In genomic region chr12:10572021-10572490, GRCh38 we compare ENCODE assay signal across 8 cellular contexts. TPM values are rescaled to one million over a fixed set of nuclear protein-coding genes. Genes with fewer than 3 reads are reported as not detected.
DNase-seq lines count a peak whose midpoint lies in the region; TF ChIP-seq lines count a peak whose summit lies in the region.
"Not testable (repeated sequence)": the region's sequence is repeated elsewhere in the genome, so short reads cannot be mapped to it uniquely, and the experiment has no call there.

No MANE protein-coding gene starts in this region.

- not testable (repeated sequence) for H3K4me3 ChIP-seq in AG04450 (ENCODE audit: low read depth, low read length); brain microvascular endothelial cell (ENCODE audit: low read depth, low read length)

- DNase-seq in AG04450 (ENCODE audit: low read depth, low spot score) (peak; percentile 10), GM03348 (ENCODE audit: low spot score) (peak; percentile 43), LHCN-M2 (ENCODE audit: low read depth) (peak; percentile 76), NCI-H82 treated with DMSO at 0.1 percent for 48 hours (lab: John Stamatoyannopoulos, UW; ENCODE audit: unreplicated experiment) (peak; percentile 81), brain microvascular endothelial cell (peak; percentile 6), fibroblast of gingiva (ENCODE audit: low read depth) (peak; percentile 86), kidney tubule cell (ENCODE audit: low spot score) (peak; percentile 65), renal cortical epithelial cell (ENCODE audit: low read depth) (peak; percentile 86)

- H3K36me3 ChIP-seq in brain microvascular endothelial cell (replicated peaks): not testable (repeated sequence)

- not testable (repeated sequence) for H3K9me3 ChIP-seq in AG04450 (ENCODE audit: control insufficient read depth, insufficient read depth, low read length)

- H3K27ac ChIP-seq in AG04450 (ENCODE audit: low read depth, low read length); brain microvascular endothelial cell: not testable (repeated sequence)

- POLR2A ChIA-PET in AG04450 (lab: Yijun Ruan, JAX): not testable (repeated sequence)

- TF ChIP-seq CTCF in AG04450 (IDR thresholded peaks at IDR 0.05; ENCODE audit: low read depth, low read length); brain microvascular endothelial cell (IDR thresholded peaks at IDR 0.05; ENCODE audit: low read depth, low read length, missing control alignments): not testable (repeated sequence)

- in situ Hi-C loops in brain microvascular endothelial cell (cut with HindIII; ENCODE audit: low pct_ligation_motif_present, low sequenced_read_pairs): not testable (repeated sequence)

- H3K27me3 ChIP-seq in AG04450 (ENCODE audit: control insufficient read depth, insufficient read depth, low read length); brain microvascular endothelial cell (replicated peaks): not testable (repeated sequence)

- CTCF ChIA-PET in AG04450 (lab: Charles Lee): interaction anchor here (1.0 kb wide), 1 partner anchor 11 kb away, joined by 3 read pairs; no protein-coding TSS in a partner anchor

RNA-seq across cellular contexts. Expression of gene MAGOHB, which starts 41.4 kb away (rescaled TPM):
- polyA plus RNA-seq in AG04450 (2011; rRNA removed): 22.5 and 42.9 TPM in 2 replicates
- polyA minus RNA-seq in AG04450 (2011; rRNA and poly(A)+ RNA removed): 13.2 and 13.8 TPM in 2 replicates
- total RNA-seq in LHCN-M2 (2014; rRNA removed) (34.2 and 47.0 TPM in 2 replicates), renal cortical epithelial cell (12.3 and 16.7 TPM in 2 replicates)
- 46.8 TPM for polyA plus RNA-seq in LHCN-M2 (2012)

Comparison
In these comparisons a context has a peak if more than half of its experiments do, and no peak if none do; other contexts are left out.
1. DNase-seq: peak in every context shown above with its lines; median percentile 86 in fibroblast of gingiva; 86 in renal cortical epithelial cell; 81 in NCI-H82 treated with DMSO at 0.1 percent for 48 hours; 76 in LHCN-M2; 65 in kidney tubule cell; 43 in GM03348; 10 in AG04450; 6 in brain microvascular endothelial cell.